In genomic region chr9:112844771-112845542, GRCh38 we compare ENCODE assay signal across 8 cellular contexts. TPM values are rescaled to one million over a fixed set of nuclear protein-coding genes. Genes with fewer than 3 reads are reported as not detected.
DNase-seq lines count a peak whose midpoint lies in the region; ATAC-seq and TF ChIP-seq lines count a peak whose summit lies in the region.

No MANE protein-coding gene starts in this region.

- H3K27me3 ChIP-seq in prostate gland (replicated peaks; ENCODE audit: insufficient read depth) (no peaks in the 10 kb centered on the region), vagina (no peaks in the 10 kb centered on the region)

- peak; percentile 89 for ATAC-seq in GM21619 (IDR thresholded peaks at IDR 0.05; ENCODE audit: unreplicated experiment)

- H3K27ac ChIP-seq in prostate gland: no peak overlapping the region
- H3K27ac ChIP-seq in vagina: no peak overlapping the region

- H3K4me1 ChIP-seq in prostate gland (replicated peaks): no peaks in the 10 kb centered on the region
- no peaks in the 10 kb centered on the region for H3K4me1 ChIP-seq in vagina

- TF ChIP-seq POLR2A in prostate gland (IDR thresholded peaks at IDR 0.05) (no peak), vagina (IDR thresholded peaks at IDR 0.05) (no peak)

- H3K36me3 ChIP-seq in prostate gland: no peaks in the 10 kb centered on the region
- no peaks in the 10 kb centered on the region for H3K36me3 ChIP-seq in vagina

- DNase-seq in DMS153 treated with DMSO at 0.1 percent for 48 hours (lab: John Stamatoyannopoulos, UW; ENCODE audit: unreplicated experiment) (peak; percentile 53), LHCN-M2 (ENCODE audit: low read depth) (peak; percentile 69), SK-MEL-5 (ENCODE audit: low read depth, low spot score) (peak; percentile 81), head of caudate nucleus (peak in 41 of 42 donors; percentile 54 to 93 (median 80)), prostate gland (ENCODE audit: low spot score) (peak; percentile 62), vagina (ENCODE audit: extremely low spot score in 2 of 2) (no peak)
- DNase-seq in activated gamma-delta T cell treated with anti-CD3 and anti-CD28 coated beads, Interleukin-2, amount 50 U/mL, for 16 hours (ENCODE audit: low read depth): peak; percentile 67

- TF ChIP-seq CTCF in prostate gland (IDR thresholded peaks at IDR 0.05) (peak; percentile 86 to 95 (median 92)), vagina (IDR thresholded peaks at IDR 0.05) (peak; percentile 74 to 86 (median 83))

- no peak overlapping the region for H3K4me3 ChIP-seq in prostate gland
- H3K4me3 ChIP-seq in vagina: no peak overlapping the region

- in situ Hi-C loops in SK-MEL-5 (cut with HindIII; ENCODE audit: low pct_unique_long_range_greater_than_20kb, low sequenced_read_pairs): no loop called here

- WGBS in prostate gland: 36% methylated on average over 15 of the region's 15 CpGs

- intact Hi-C loops in head of caudate nucleus (cut with DNase I) (loop anchor here (10.0 kb wide), 1 partner anchor 90 kb away; the partner anchor contains the start of gene SNX30), prostate gland (cut with DNase I) (loop anchor here (2.0 kb wide), 1 partner anchor 58 kb away; no protein-coding TSS in a partner anchor), vagina (cut with DNase I) (no loop called here)

- no peaks in the 10 kb centered on the region for H3K9me3 ChIP-seq in prostate gland
- H3K9me3 ChIP-seq in vagina: no peaks in the 10 kb centered on the region

RNA-seq across cellular contexts. Expression of gene SLC46A2, which starts 45.7 kb away (rescaled TPM):
- total RNA-seq in LHCN-M2 (2014; rRNA removed) (not detected in 2 replicates), prostate gland (under 1 TPM in 1 of 2 donors, not detected in 1; 0.80 TPM), vagina (not detected)
- polyA plus RNA-seq in LHCN-M2 (2012): not detected
- total RNA-seq in SK-MEL-5 (2014; rRNA removed; shearing (Covaris generic)): not detected in 2 replicates
- polyA plus RNA-seq in SK-MEL-5 (2015; cell fraction: cytosol; rRNA removed): not detected in 2 replicates
- not detected in 2 replicates for polyA plus RNA-seq in SK-MEL-5 (2015; cell fraction: nucleus; rRNA removed)

Comparison
In these comparisons a context has a peak if more than half of its experiments do, and no peak if none do; other contexts are left out.
1. DNase-seq: peak in DMS153 treated with DMSO at 0.1 percent for 48 hours (single experiment), LHCN-M2 (single experiment), SK-MEL-5 (single experiment), activated gamma-delta T cell treated with anti-CD3 and anti-CD28 coated beads, Interleukin-2, amount 50 U/mL, for 16 hours (single experiment), head of caudate nucleus (41 of 42) and prostate gland (single experiment); none in vagina (0 of 2).